9 cellular contexts compared by ENCODE assay signal in genomic region chr12:102958073-102958829, GRCh38. TPM values are rescaled to one million over a fixed set of nuclear protein-coding genes. Genes with fewer than 3 reads are reported as not detected.
DNase-seq lines count a peak whose midpoint lies in the region; ATAC-seq and TF ChIP-seq lines count a peak whose summit lies in the region.
"Had no signal": no experiment of that assay in that cellular context is flagged by ENCODE, and none has a peak within 500 bp of the region (broad histone marks: within the 10 kb centered on the region; RNA-seq: fewer than 3 reads in every experiment).

No MANE protein-coding gene starts in this region.

- H2AFZ ChIP-seq in hepatocyte: peak overlapping the region; percentile 51

- H3K4me3 Mint-ChIP-seq in activated CD8-positive, alpha-beta T cell treated with anti-CD3 and anti-CD28 coated beads for 36 hours: peak overlapping the region; percentile 62
- peak overlapping the region; percentile 50 for H3K4me3 Mint-ChIP-seq in stimulated activated effector memory CD8-positive, alpha-beta T cell treated with anti-CD3 and anti-CD28 coated beads, Interleukin-12 subunit alpha, Interleukin-12 subunit beta, amount 100 ng/mL, for 72 hours

- in situ Hi-C loops in GM13977 (cut with MboI; ENCODE audit: low pct_unique_long_range_greater_than_20kb, low sequenced_read_pairs, unreplicated experiment): no loop called here

- intact Hi-C loops in activated CD8-positive, alpha-beta T cell treated with anti-CD3 and anti-CD28 coated beads for 36 hours (cut with micrococcal nuclease): no loop called here

- no peaks in the 10 kb centered on the region for H3K9me3 ChIP-seq in hepatocyte (ENCODE audit: low read depth)

- no peak overlapping the region for H3K27ac ChIP-seq in hepatocyte

- POLR2A ChIA-PET in activated CD8-positive, alpha-beta T cell treated with anti-CD3 and anti-CD28 coated beads for 36 hours (lab: Charles Lee): no interaction called here

- no peaks in the 10 kb centered on the region for H4K20me1 ChIP-seq in hepatocyte (ENCODE audit: insufficient read depth, poor library complexity, severe bottlenecking)

- peaks cover 25% of the 10 kb centered on the region for H3K4me1 Mint-ChIP-seq in activated CD8-positive, alpha-beta T cell treated with anti-CD3 and anti-CD28 coated beads for 36 hours (ENCODE audit: low read depth)
- peaks cover 23% of the 10 kb centered on the region for H3K4me1 Mint-ChIP-seq in stimulated activated effector memory CD8-positive, alpha-beta T cell treated with anti-CD3 and anti-CD28 coated beads, Interleukin-12 subunit alpha, Interleukin-12 subunit beta, amount 100 ng/mL, for 72 hours

- peak overlapping the region; percentile 93 for H3K4me2 ChIP-seq in hepatocyte

- no peaks in the 10 kb centered on the region for H3K79me2 ChIP-seq in hepatocyte

- H3K27me3 Mint-ChIP-seq in activated CD8-positive, alpha-beta T cell treated with anti-CD3 and anti-CD28 coated beads for 36 hours: peaks cover 80% of the 10 kb centered on the region

- H3K36me3 Mint-ChIP-seq in activated CD8-positive, alpha-beta T cell treated with anti-CD3 and anti-CD28 coated beads for 36 hours (ENCODE audit: low read depth): no peaks in the 10 kb centered on the region
- no peaks in the 10 kb centered on the region for H3K36me3 Mint-ChIP-seq in stimulated activated effector memory CD8-positive, alpha-beta T cell treated with anti-CD3 and anti-CD28 coated beads, Interleukin-12 subunit alpha, Interleukin-12 subunit beta, amount 100 ng/mL, for 72 hours

- CTCF ChIA-PET in activated CD8-positive, alpha-beta T cell treated with anti-CD3 and anti-CD28 coated beads for 36 hours (lab: Charles Lee): no interaction called here

- peak; percentile 48 for ATAC-seq in HG03039 (IDR thresholded peaks at IDR 0.05; ENCODE audit: unreplicated experiment)
- no peak for ATAC-seq in activated CD8-positive, alpha-beta T cell treated with anti-CD3 and anti-CD28 coated beads for 36 hours
- peak; percentile 51 for ATAC-seq in stimulated activated effector memory CD8-positive, alpha-beta T cell treated with anti-CD3 and anti-CD28 coated beads, Interleukin-12 subunit alpha, Interleukin-12 subunit beta, amount 100 ng/mL, for 72 hours

- H3K9me3 Mint-ChIP-seq in activated CD8-positive, alpha-beta T cell treated with anti-CD3 and anti-CD28 coated beads for 36 hours: no peaks in the 10 kb centered on the region
- no peaks in the 10 kb centered on the region for H3K9me3 Mint-ChIP-seq in stimulated activated effector memory CD8-positive, alpha-beta T cell treated with anti-CD3 and anti-CD28 coated beads, Interleukin-12 subunit alpha, Interleukin-12 subunit beta, amount 100 ng/mL, for 72 hours

- H3K9me2 ChIP-seq in hepatocyte (replicated peaks; ENCODE audit: insufficient read depth): no peaks in the 10 kb centered on the region

- WGBS in hepatocyte (ENCODE audit: low lambda C conversion rate, missing lambda C conversion rate): 2% methylated on average over 72 of the region's 83 CpGs

- peak overlapping the region; percentile 45 for H3K4me3 ChIP-seq in hepatocyte

- TF ChIP-seq CTCF in GM13977 (IDR thresholded peaks at IDR 0.05; ENCODE audit: extremely low read depth, insufficient read depth, missing control alignments) (peak; percentile 9), hepatocyte (IDR thresholded peaks at IDR 0.05; ENCODE audit: poor library complexity) (no peak)
- no peak for TF ChIP-seq CTCF in activated CD8-positive, alpha-beta T cell treated with anti-CD3 and anti-CD28 coated beads for 36 hours (IDR thresholded peaks at IDR 0.05)

- peaks cover 96% of the 10 kb centered on the region for H3K27me3 ChIP-seq in hepatocyte

- H3K4me1 ChIP-seq in hepatocyte (ENCODE audit: insufficient read depth): peaks cover 14% of the 10 kb centered on the region

- H3K27ac Mint-ChIP-seq in activated CD8-positive, alpha-beta T cell treated with anti-CD3 and anti-CD28 coated beads for 36 hours: no peak overlapping the region
- no peak overlapping the region for H3K27ac Mint-ChIP-seq in stimulated activated effector memory CD8-positive, alpha-beta T cell treated with anti-CD3 and anti-CD28 coated beads, Interleukin-12 subunit alpha, Interleukin-12 subunit beta, amount 100 ng/mL, for 72 hours

- DNase-seq in AG20443 (ENCODE audit: low spot score) (peak; percentile 57), GM13977 (ENCODE audit: low spot score) (peak; percentile 84), hepatocyte (ENCODE audit: low spot score) (peak; percentile 60), HPDE6-E6E7 (ENCODE audit: extremely low spot score) (no peak), NCI-H510A treated with DMSO at 0.1 percent for 48 hours (lab: John Stamatoyannopoulos, UW) (no peak)
- DNase-seq in activated CD8-positive, alpha-beta T cell treated with anti-CD3 and anti-CD28 coated beads for 36 hours: peak; percentile 44
- DNase-seq in stimulated activated effector memory CD8-positive, alpha-beta T cell treated with anti-CD3 and anti-CD28 coated beads, Interleukin-12 subunit alpha, Interleukin-12 subunit beta, amount 100 ng/mL, for 72 hours (ENCODE audit: low spot score in 2 of 2): peak in 1 of 2 donors; percentile 61

- no peaks in the 10 kb centered on the region for H3K36me3 ChIP-seq in hepatocyte (replicated peaks; ENCODE audit: insufficient read depth, low read depth)

RNA-seq across cellular contexts. Expression of gene ASCL1, which starts 0.8 kb away (rescaled TPM):
- not detected for total RNA-seq in activated CD8-positive, alpha-beta T cell treated with anti-CD3 and anti-CD28 coated beads for 36 hours
- total RNA-seq in hepatocyte: 1.6 and 1.7 TPM in 2 replicates
- polyA plus RNA-seq in hepatocyte: 1.5 TPM in 1 of 2 replicates, not detected in the other
- total RNA-seq: renal cortical epithelial cell had no signal

RNA-seq across cellular contexts. Expression of gene PAH, which starts 41.2 kb away (rescaled TPM):
- total RNA-seq in activated CD8-positive, alpha-beta T cell treated with anti-CD3 and anti-CD28 coated beads for 36 hours: not detected
- total RNA-seq in hepatocyte: 203 and 206 TPM in 2 replicates
- polyA plus RNA-seq in hepatocyte: 58.2 and 76.1 TPM in 2 replicates
- total RNA-seq: renal cortical epithelial cell had no signal

Comparison
In these comparisons a context has a peak if more than half of its experiments do, and no peak if none do; other contexts are left out.
1. DNase-seq: peak in AG20443 (single experiment), GM13977 (single experiment), activated CD8-positive, alpha-beta T cell treated with anti-CD3 and anti-CD28 coated beads for 36 hours (single experiment) and hepatocyte (single experiment); none in HPDE6-E6E7 (single experiment) and NCI-H510A treated with DMSO at 0.1 percent for 48 hours (single experiment).
2. RNA of gene PAH, which starts 41.2 kb away (total RNA-seq): 203 to 206 TPM in hepatocyte; not detected in activated CD8-positive, alpha-beta T cell treated with anti-CD3 and anti-CD28 coated beads for 36 hours; every median in the first group is over 100 times any median in the second.